ENCODE assay signal across 1 cellular context in the genomic region with DNA sequence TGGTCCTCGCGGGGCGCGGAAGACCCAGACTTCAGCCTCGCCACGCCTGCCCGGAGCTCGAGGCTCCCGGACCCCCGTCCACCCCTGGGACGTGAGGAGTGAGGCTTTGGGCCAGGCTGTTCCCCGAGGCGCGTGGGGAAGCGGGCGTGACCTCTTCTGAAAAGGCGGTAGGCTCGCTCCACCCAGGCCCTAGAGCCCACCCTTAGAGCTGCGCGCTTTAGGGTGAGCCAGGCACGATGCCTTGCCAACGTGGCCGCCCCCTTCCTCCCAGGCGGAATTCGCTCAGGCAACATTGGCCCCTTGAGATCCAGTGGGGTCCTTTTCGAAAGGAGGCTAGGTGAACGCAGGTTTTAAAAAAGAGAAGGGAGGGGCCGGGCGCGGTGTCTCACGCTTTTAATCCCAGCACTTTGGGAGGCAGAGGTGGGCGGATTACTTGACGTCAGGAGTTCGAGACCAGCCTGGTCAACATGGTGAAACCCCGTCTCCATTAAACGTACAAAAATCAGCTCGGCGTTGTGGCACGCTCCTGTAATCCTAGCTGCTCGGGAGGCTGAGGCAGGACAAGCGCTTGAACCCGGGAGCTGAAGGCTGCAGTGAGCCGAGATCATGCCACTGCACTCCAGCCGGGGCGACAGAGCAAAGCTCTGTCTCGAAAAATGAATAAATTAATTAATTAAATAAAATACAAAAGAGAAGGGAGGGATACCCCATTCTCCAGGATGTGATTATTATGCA.
TF ChIP-seq lines count a peak whose summit lies in the region.

No MANE protein-coding gene starts in this region.

TF ChIP-seq in HepG2, 621 proteins besides CTCF, POLR2A, EP300 and RAD21 (continued from another document):
- TF ChIP-seq, protein P1, sequence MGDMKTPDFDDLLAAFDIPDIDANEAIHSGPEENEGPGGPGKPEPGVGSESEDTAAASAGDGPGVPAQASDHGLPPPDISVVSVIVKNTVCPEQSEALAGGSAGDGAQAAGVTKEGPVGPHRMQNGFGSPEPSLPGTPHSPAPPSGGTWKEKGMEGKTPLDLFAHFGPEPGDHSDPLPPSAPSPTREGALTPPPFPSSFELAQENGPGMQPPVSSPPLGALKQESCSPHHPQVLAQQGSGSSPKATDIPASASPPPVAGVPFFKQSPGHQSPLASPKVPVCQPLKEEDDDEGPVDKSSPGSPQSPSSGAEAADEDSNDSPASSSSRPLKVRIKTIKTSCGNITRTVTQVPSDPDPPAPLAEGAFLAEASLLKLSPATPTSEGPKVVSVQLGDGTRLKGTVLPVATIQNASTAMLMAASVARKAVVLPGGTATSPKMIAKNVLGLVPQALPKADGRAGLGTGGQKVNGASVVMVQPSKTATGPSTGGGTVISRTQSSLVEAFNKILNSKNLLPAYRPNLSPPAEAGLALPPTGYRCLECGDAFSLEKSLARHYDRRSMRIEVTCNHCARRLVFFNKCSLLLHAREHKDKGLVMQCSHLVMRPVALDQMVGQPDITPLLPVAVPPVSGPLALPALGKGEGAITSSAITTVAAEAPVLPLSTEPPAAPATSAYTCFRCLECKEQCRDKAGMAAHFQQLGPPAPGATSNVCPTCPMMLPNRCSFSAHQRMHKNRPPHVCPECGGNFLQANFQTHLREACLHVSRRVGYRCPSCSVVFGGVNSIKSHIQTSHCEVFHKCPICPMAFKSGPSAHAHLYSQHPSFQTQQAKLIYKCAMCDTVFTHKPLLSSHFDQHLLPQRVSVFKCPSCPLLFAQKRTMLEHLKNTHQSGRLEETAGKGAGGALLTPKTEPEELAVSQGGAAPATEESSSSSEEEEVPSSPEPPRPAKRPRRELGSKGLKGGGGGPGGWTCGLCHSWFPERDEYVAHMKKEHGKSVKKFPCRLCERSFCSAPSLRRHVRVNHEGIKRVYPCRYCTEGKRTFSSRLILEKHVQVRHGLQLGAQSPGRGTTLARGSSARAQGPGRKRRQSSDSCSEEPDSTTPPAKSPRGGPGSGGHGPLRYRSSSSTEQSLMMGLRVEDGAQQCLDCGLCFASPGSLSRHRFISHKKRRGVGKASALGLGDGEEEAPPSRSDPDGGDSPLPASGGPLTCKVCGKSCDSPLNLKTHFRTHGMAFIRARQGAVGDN (CRISPR knock-in tag; IDR thresholded peaks at IDR 0.05): peak; percentile 89
- TF ChIP-seq, protein P2, sequence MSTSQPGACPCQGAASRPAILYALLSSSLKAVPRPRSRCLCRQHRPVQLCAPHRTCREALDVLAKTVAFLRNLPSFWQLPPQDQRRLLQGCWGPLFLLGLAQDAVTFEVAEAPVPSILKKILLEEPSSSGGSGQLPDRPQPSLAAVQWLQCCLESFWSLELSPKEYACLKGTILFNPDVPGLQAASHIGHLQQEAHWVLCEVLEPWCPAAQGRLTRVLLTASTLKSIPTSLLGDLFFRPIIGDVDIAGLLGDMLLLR (CRISPR knock-in tag; IDR thresholded peaks at IDR 0.05): no peak
- TF ChIP-seq LCORL (IDR thresholded peaks at IDR 0.05): no peak
- TF ChIP-seq LCORL (CRISPR knock-in tag; IDR thresholded peaks at IDR 0.05): 0 out of 2 replicates have a peak, but pooled peaks have one; percentile 6
- TF ChIP-seq NRL (CRISPR knock-in tag; IDR thresholded peaks at IDR 0.05; ENCODE audit: borderline replicate concordance): 0 out of 2 replicates have a peak, but pooled peaks have one; percentile 60
- no peak for TF ChIP-seq ATF7 (IDR thresholded peaks at IDR 0.05)
- TF ChIP-seq ATF7 (CRISPR knock-in tag; IDR thresholded peaks at IDR 0.05): peak; percentile 72; the same call in 1 of the 2 replicates
- 0 out of 2 replicates have a peak, but pooled peaks have one; percentile 24 for TF ChIP-seq ZNF572 (CRISPR knock-in tag; IDR thresholded peaks at IDR 0.05)
- 0 out of 2 replicates have a peak, but pooled peaks have one; percentile 22 for TF ChIP-seq PHF21A (CRISPR knock-in tag; IDR thresholded peaks at IDR 0.05)
- TF ChIP-seq, protein P3, sequence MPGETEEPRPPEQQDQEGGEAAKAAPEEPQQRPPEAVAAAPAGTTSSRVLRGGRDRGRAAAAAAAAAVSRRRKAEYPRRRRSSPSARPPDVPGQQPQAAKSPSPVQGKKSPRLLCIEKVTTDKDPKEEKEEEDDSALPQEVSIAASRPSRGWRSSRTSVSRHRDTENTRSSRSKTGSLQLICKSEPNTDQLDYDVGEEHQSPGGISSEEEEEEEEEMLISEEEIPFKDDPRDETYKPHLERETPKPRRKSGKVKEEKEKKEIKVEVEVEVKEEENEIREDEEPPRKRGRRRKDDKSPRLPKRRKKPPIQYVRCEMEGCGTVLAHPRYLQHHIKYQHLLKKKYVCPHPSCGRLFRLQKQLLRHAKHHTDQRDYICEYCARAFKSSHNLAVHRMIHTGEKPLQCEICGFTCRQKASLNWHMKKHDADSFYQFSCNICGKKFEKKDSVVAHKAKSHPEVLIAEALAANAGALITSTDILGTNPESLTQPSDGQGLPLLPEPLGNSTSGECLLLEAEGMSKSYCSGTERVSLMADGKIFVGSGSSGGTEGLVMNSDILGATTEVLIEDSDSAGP (CRISPR knock-in tag; IDR thresholded peaks at IDR 0.05; ENCODE audit: borderline replicate concordance): peak; percentile 33; the same call in 1 of the 2 replicates
- TF ChIP-seq, protein P4, sequence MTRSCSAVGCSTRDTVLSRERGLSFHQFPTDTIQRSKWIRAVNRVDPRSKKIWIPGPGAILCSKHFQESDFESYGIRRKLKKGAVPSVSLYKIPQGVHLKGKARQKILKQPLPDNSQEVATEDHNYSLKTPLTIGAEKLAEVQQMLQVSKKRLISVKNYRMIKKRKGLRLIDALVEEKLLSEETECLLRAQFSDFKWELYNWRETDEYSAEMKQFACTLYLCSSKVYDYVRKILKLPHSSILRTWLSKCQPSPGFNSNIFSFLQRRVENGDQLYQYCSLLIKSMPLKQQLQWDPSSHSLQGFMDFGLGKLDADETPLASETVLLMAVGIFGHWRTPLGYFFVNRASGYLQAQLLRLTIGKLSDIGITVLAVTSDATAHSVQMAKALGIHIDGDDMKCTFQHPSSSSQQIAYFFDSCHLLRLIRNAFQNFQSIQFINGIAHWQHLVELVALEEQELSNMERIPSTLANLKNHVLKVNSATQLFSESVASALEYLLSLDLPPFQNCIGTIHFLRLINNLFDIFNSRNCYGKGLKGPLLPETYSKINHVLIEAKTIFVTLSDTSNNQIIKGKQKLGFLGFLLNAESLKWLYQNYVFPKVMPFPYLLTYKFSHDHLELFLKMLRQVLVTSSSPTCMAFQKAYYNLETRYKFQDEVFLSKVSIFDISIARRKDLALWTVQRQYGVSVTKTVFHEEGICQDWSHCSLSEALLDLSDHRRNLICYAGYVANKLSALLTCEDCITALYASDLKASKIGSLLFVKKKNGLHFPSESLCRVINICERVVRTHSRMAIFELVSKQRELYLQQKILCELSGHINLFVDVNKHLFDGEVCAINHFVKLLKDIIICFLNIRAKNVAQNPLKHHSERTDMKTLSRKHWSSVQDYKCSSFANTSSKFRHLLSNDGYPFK (CRISPR knock-in tag; IDR thresholded peaks at IDR 0.05; ENCODE audit: borderline replicate concordance): peak; percentile 64; the same call in 1 of the 2 replicates
- peak; percentile 20; the same call in 1 of the 2 replicates for TF ChIP-seq ZNF768 (CRISPR knock-in tag; IDR thresholded peaks at IDR 0.05)
- no peak for TF ChIP-seq ZSCAN9 (CRISPR knock-in tag; IDR thresholded peaks at IDR 0.05; ENCODE audit: borderline replicate concordance)
- no peak for TF ChIP-seq ZNF33B (CRISPR knock-in tag; IDR thresholded peaks at IDR 0.05)
- TF ChIP-seq, protein P5, sequence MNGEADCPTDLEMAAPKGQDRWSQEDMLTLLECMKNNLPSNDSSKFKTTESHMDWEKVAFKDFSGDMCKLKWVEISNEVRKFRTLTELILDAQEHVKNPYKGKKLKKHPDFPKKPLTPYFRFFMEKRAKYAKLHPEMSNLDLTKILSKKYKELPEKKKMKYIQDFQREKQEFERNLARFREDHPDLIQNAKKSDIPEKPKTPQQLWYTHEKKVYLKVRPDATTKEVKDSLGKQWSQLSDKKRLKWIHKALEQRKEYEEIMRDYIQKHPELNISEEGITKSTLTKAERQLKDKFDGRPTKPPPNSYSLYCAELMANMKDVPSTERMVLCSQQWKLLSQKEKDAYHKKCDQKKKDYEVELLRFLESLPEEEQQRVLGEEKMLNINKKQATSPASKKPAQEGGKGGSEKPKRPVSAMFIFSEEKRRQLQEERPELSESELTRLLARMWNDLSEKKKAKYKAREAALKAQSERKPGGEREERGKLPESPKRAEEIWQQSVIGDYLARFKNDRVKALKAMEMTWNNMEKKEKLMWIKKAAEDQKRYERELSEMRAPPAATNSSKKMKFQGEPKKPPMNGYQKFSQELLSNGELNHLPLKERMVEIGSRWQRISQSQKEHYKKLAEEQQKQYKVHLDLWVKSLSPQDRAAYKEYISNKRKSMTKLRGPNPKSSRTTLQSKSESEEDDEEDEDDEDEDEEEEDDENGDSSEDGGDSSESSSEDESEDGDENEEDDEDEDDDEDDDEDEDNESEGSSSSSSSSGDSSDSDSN (CRISPR knock-in tag; IDR thresholded peaks at IDR 0.05): 0 out of 2 replicates have a peak, but pooled peaks have one; percentile 19
- TF ChIP-seq JDP2 (CRISPR knock-in tag; IDR thresholded peaks at IDR 0.05; ENCODE audit: borderline replicate concordance): no peak
- no peak for TF ChIP-seq ZNF282 (IDR thresholded peaks at IDR 0.05; ENCODE audit: partially characterized antibody)
- TF ChIP-seq, protein P6, sequence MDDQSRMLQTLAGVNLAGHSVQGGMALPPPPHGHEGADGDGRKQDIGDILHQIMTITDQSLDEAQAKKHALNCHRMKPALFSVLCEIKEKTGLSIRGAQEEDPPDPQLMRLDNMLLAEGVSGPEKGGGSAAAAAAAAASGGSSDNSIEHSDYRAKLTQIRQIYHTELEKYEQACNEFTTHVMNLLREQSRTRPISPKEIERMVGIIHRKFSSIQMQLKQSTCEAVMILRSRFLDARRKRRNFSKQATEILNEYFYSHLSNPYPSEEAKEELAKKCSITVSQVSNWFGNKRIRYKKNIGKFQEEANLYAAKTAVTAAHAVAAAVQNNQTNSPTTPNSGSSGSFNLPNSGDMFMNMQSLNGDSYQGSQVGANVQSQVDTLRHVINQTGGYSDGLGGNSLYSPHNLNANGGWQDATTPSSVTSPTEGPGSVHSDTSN (CRISPR knock-in tag; IDR thresholded peaks at IDR 0.05; ENCODE audit: borderline replicate concordance): no peak
- TF ChIP-seq, protein P7, sequence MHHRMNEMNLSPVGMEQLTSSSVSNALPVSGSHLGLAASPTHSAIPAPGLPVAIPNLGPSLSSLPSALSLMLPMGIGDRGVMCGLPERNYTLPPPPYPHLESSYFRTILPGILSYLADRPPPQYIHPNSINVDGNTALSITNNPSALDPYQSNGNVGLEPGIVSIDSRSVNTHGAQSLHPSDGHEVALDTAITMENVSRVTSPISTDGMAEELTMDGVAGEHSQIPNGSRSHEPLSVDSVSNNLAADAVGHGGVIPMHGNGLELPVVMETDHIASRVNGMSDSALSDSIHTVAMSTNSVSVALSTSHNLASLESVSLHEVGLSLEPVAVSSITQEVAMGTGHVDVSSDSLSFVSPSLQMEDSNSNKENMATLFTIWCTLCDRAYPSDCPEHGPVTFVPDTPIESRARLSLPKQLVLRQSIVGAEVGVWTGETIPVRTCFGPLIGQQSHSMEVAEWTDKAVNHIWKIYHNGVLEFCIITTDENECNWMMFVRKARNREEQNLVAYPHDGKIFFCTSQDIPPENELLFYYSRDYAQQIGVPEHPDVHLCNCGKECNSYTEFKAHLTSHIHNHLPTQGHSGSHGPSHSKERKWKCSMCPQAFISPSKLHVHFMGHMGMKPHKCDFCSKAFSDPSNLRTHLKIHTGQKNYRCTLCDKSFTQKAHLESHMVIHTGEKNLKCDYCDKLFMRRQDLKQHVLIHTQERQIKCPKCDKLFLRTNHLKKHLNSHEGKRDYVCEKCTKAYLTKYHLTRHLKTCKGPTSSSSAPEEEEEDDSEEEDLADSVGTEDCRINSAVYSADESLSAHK (CRISPR knock-in tag; IDR thresholded peaks at IDR 0.05; ENCODE audit: borderline replicate concordance): no peak
